In the genomic region with DNA sequence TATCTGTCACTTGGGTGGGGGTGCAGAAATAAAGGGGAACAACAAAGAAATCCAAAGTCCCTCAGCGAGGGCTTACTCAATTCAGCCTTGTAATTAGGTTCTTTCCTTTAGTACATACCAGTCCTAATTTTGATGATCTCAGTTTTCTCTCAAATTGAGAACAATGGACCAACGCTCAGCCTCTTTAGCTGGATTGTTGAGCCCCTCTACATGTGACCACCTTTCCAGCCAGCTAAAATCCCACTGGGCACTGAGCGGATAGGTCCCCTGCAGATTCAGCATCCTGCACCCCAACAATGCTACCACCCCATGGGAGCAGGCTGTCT, we compare ENCODE assay signal across 12 cellular contexts. TPM values are rescaled to one million over a fixed set of nuclear protein-coding genes. Genes with fewer than 3 reads are reported as not detected.
DNase-seq lines count a peak whose midpoint lies in the region; ATAC-seq and TF ChIP-seq lines count a peak whose summit lies in the region.
"Had no signal": no experiment of that assay in that cellular context is flagged by ENCODE, and none has a peak within 500 bp of the region (broad histone marks: within the 10 kb centered on the region; RNA-seq: fewer than 3 reads in every experiment).

No MANE protein-coding gene starts in this region.

- no peak for DNase-seq in AG04450 (ENCODE audit: low read depth, low spot score)
- DNase-seq in T-helper 17 cell = no peak
- DNase-seq in glutamatergic neuron = no peak
- DNase-seq in psoas muscle = no peak
- DNase-seq in stimulated activated CD4-positive, alpha-beta T cell treated with anti-CD3 and anti-CD28 coated beads, Interleukin-1b, Interleukin-23, amount 100 ng/mL, for 48 hours = no peak
- DNase-seq in GM13977 (ENCODE audit: low spot score) = no peak
- DNase-seq in NCI-H128 (lab: John Stamatoyannopoulos, UW; ENCODE audit: unreplicated experiment) = no peak
- DNase-seq: cerebellar nuclear complex; NCI-H446; stimulated activated naive B cell treated with anti-CD40 and anti-IgM and Interleukin-4, amounts not matched to agents 10 μg/mL and 1 μg/mL and 100 μg/mL, for 72 hours had no signal

- H3K36me3 ChIP-seq in psoas muscle (ENCODE audit: insufficient read depth in 1 of 2, low read depth in 1 of 2) = peaks cover 0 to 10% of the 10 kb centered on the region in 2 donors

- ATAC-seq in T-helper 17 cell (no peak), psoas muscle (no peak), HG03097 (IDR thresholded peaks at IDR 0.05; ENCODE audit: low FRiP score, unreplicated experiment) (no peak)

- no peak for TF ChIP-seq CTCF in AG04450 (IDR thresholded peaks at IDR 0.05; ENCODE audit: low read depth, low read length)
- TF ChIP-seq CTCF in glutamatergic neuron (IDR thresholded peaks at IDR 0.05; ENCODE audit: partially characterized antibody, unreplicated experiment) = no peak
- TF ChIP-seq CTCF in psoas muscle (IDR thresholded peaks at IDR 0.05) = no peak
- no peak for TF ChIP-seq CTCF in GM13977 (IDR thresholded peaks at IDR 0.05; ENCODE audit: extremely low read depth, insufficient read depth, missing control alignments)

- H3K27me3 Mint-ChIP-seq in T-helper 17 cell (no peaks in the 10 kb centered on the region), glutamatergic neuron (ENCODE audit: unreplicated experiment) (no peaks in the 10 kb centered on the region)
- H3K27me3 Mint-ChIP-seq: stimulated activated naive B cell treated with anti-CD40 and anti-IgM and Interleukin-4, amounts not matched to agents 10 μg/mL and 1 μg/mL and 100 μg/mL, for 72 hours had no signal

- H3K27ac Mint-ChIP-seq in T-helper 17 cell (peak overlapping the region; percentile 79), glutamatergic neuron (ENCODE audit: unreplicated experiment) (peak overlapping the region; percentile 52)
- H3K27ac Mint-ChIP-seq: activated T-helper 1 cell treated with anti-CD3 and anti-CD28 coated beads, Interleukin-12 subunit alpha, Interleukin-12 subunit beta, Interleukin-2, Interleukin-4 antibody, amounts not matched to agents 30 ng/mL and 10 ng/mL and 1 ng/mL, durations not matched to agents 14 hours and 24 hours and 36 hours; stimulated activated naive B cell treated with anti-CD40 and anti-IgM and Interleukin-4, amounts not matched to agents 10 μg/mL and 1 μg/mL and 100 μg/mL, for 72 hours had no signal

- POLR2A ChIA-PET in AG04450 (lab: Yijun Ruan, JAX) = no interaction called here

- CTCF ChIA-PET in AG04450 (lab: Charles Lee) = interaction anchor here (0.7 kb wide), 1 partner anchor 147 kb away, joined by 3 read pairs; no protein-coding TSS in a partner anchor

- intact Hi-C loops in psoas muscle (cut with DNase I) = loop anchor here (5.0 kb wide), 2 partner anchors 46 to 91 kb away; no protein-coding TSS in a partner anchor

- H3K9me3 Mint-ChIP-seq in glutamatergic neuron (ENCODE audit: unreplicated experiment) = peaks cover 4% of the 10 kb centered on the region
- H3K9me3 Mint-ChIP-seq: activated T-helper 1 cell treated with anti-CD3 and anti-CD28 coated beads, Interleukin-12 subunit alpha, Interleukin-12 subunit beta, Interleukin-2, Interleukin-4 antibody, amounts not matched to agents 30 ng/mL and 10 ng/mL and 1 ng/mL, durations not matched to agents 14 hours and 24 hours and 36 hours; stimulated activated naive B cell treated with anti-CD40 and anti-IgM and Interleukin-4, amounts not matched to agents 10 μg/mL and 1 μg/mL and 100 μg/mL, for 72 hours had no signal

- H3K4me3 ChIP-seq in AG04450 (ENCODE audit: low read depth, low read length) = no peak overlapping the region
- H3K4me3 ChIP-seq in psoas muscle = no peak overlapping the region

- no peaks in the 10 kb centered on the region for H3K27me3 ChIP-seq in AG04450 (ENCODE audit: control insufficient read depth, insufficient read depth, low read length)
- H3K27me3 ChIP-seq in psoas muscle (ENCODE audit: insufficient read depth in 3 of 3, low read length in 2 of 3) = no peaks in the 10 kb centered on the region

- H3K9me3 ChIP-seq in AG04450 (ENCODE audit: control insufficient read depth, insufficient read depth, low read length) (no peaks in the 10 kb centered on the region; the same call in 1 of the 2 replicates), T-helper 17 cell (ENCODE audit: control insufficient read depth, low read length, poor library complexity, severe bottlenecking) (no peaks in the 10 kb centered on the region), psoas muscle (no peaks in the 10 kb centered on the region)

- peaks cover 71% of the 10 kb centered on the region for H3K4me1 ChIP-seq in psoas muscle

- WGBS in psoas muscle, 3 donors = 58 to 69% (median 62%) methylated on average over 3 of the region's 3 CpGs

- H3K4me1 Mint-ChIP-seq in T-helper 17 cell (peaks cover 34% of the 10 kb centered on the region), glutamatergic neuron (ENCODE audit: low read depth, unreplicated experiment) (peaks cover 27% of the 10 kb centered on the region)

- in situ Hi-C loops in GM13977 (cut with MboI; ENCODE audit: low pct_unique_long_range_greater_than_20kb, low sequenced_read_pairs, unreplicated experiment) = no loop called here

- H3K27ac ChIP-seq in AG04450 (ENCODE audit: low read depth, low read length) = peak overlapping the region; percentile 61
- peak overlapping the region; percentile 57 for H3K27ac ChIP-seq in psoas muscle

- H3K36me3 Mint-ChIP-seq in T-helper 17 cell (ENCODE audit: low read depth) = peaks cover 3% of the 10 kb centered on the region
- peaks cover 9% of the 10 kb centered on the region for H3K36me3 Mint-ChIP-seq in glutamatergic neuron (ENCODE audit: unreplicated experiment)

- H3K4me3 Mint-ChIP-seq in T-helper 17 cell = no peak overlapping the region
- H3K4me3 Mint-ChIP-seq in glutamatergic neuron (ENCODE audit: unreplicated experiment) = no peak overlapping the region
- H3K4me3 Mint-ChIP-seq: activated T-helper 1 cell treated with anti-CD3 and anti-CD28 coated beads, Interleukin-12 subunit alpha, Interleukin-12 subunit beta, Interleukin-2, Interleukin-4 antibody, amounts not matched to agents 30 ng/mL and 10 ng/mL and 1 ng/mL, durations not matched to agents 14 hours and 24 hours and 36 hours; stimulated activated naive B cell treated with anti-CD40 and anti-IgM and Interleukin-4, amounts not matched to agents 10 μg/mL and 1 μg/mL and 100 μg/mL, for 72 hours had no signal

RNA-seq across cellular contexts. Expression of a gene that starts 11.4 kb away (rescaled TPM):
- 36.8 and 37.2 TPM in 2 replicates for polyA plus RNA-seq in AG04450 (2011; rRNA removed)
- polyA minus RNA-seq in AG04450 (2011; rRNA and poly(A)+ RNA removed) = 33.8 and 40.5 TPM in 2 replicates
- total RNA-seq in T-helper 17 cell = 10 to 100 TPM; 53.3 TPM
- 81.0 TPM for total RNA-seq in glutamatergic neuron (ENCODE audit: unreplicated experiment)
- total RNA-seq in psoas muscle = 10 to 100 TPM; 23.2 to 40.3 (median 30.3) TPM
- 10 to 100 TPM; 13.6 to 28.2 (median 24.8) TPM for polyA plus RNA-seq in psoas muscle

RNA-seq across cellular contexts. Expression of a gene that starts 55.8 kb away (rescaled TPM):
- polyA plus RNA-seq in AG04450 (2011; rRNA removed) (109 and 128 TPM in 2 replicates), psoas muscle (100 to 1,000 TPM in 1 of 3 donors, 10 to 100 TPM in 2; 33.4 to 193 (median 63.6) TPM)
- polyA minus RNA-seq in AG04450 (2011; rRNA and poly(A)+ RNA removed) = 141 and 196 TPM in 2 replicates
- total RNA-seq in T-helper 17 cell (100 to 1,000 TPM; 157 to 174 TPM), glutamatergic neuron (ENCODE audit: unreplicated experiment) (402 TPM), psoas muscle (10 to 100 TPM; 41.4 to 61.8 (median 49.0) TPM)

RNA-seq across cellular contexts. Expression of a gene that starts 59.6 kb away (rescaled TPM):
- polyA plus RNA-seq in AG04450 (2011; rRNA removed) (8.3 and 12.2 TPM in 2 replicates), psoas muscle (100 to 1,000 TPM in 1 of 3 donors, 10 to 100 TPM in 2; 23.6 to 118 (median 26.9) TPM)
- polyA minus RNA-seq in AG04450 (2011; rRNA and poly(A)+ RNA removed) = 5.2 and 5.3 TPM in 2 replicates
- total RNA-seq in T-helper 17 cell (10 to 100 TPM; 44.4 to 80.2 TPM), glutamatergic neuron (ENCODE audit: unreplicated experiment) (1.8 TPM), psoas muscle (10 to 100 TPM in 3 of 4 donors, 1 to 10 TPM in 1; 5.7 to 63.8 (median 39.5) TPM)
